Comparison of ENCODE assay signal across 25 cellular contexts in genomic region chr13:107234315-107234714, GRCh38.
DNase-seq lines count a peak whose midpoint lies in the region; TF ChIP-seq lines count a peak whose summit lies in the region.
"Had no signal": no experiment of that assay in that cellular context is flagged by ENCODE, and none has a peak within 500 bp of the region (broad histone marks: within the 10 kb centered on the region; RNA-seq: fewer than 3 reads in every experiment).

No MANE protein-coding gene starts in this region.

- H2AK5ac ChIP-seq in trophoblast cell (ENCODE audit: low read length) = no peak overlapping the region

- H3K79me1 ChIP-seq in trophoblast cell (ENCODE audit: low read length) = no peaks in the 10 kb centered on the region

- H3K36me3 ChIP-seq in MG63 (no peaks in the 10 kb centered on the region), OCI-LY3 (replicated peaks; ENCODE audit: low read depth, low read length) (no peaks in the 10 kb centered on the region), neural cell (ENCODE audit: insufficient read depth, low read length) (no peaks in the 10 kb centered on the region), stomach (no peaks in the 10 kb centered on the region), trophoblast cell (ENCODE audit: control insufficient read depth in 1 of 2, insufficient read depth in 2 of 2, low read length in 2 of 2) (no peaks in the 10 kb centered on the region)
- H3K36me3 ChIP-seq: cardiac muscle cell, left ventricle myocardium inferior, neutrophil, sigmoid colon, tibial nerve had no signal

- H2BK12ac ChIP-seq in trophoblast cell (ENCODE audit: low read length) = no peak overlapping the region

- no peak for DNase-seq in MG63
- peak; percentile 24 for DNase-seq in cerebellum (ENCODE audit: low spot score)
- no peak for DNase-seq in GF-D8 (lab: John Stamatoyannopoulos, UW)
- DNase-seq in DMS79 (lab: John Stamatoyannopoulos, UW) = no peak
- DNase-seq in stomach = no peak
- DNase-seq in trophoblast cell = no peak
- DNase-seq: activated CD4-positive, alpha-beta T cell treated with anti-CD3 and anti-CD28 coated beads, Interleukin-2, amount 50 U/mL, for 4 hours; activated CD8-positive, alpha-beta memory T cell treated with anti-CD3 and anti-CD28 coated beads, Interleukin-2, amount 50 U/mL, for 48 hours; activated naive CD4-positive, alpha-beta T cell treated with anti-CD3 and anti-CD28 coated beads, Interleukin-2, amount 10 ng/mL, durations not matched to agents 7 days and 5 days; endodermal cell; foreskin fibroblast; H7; left ventricle myocardium inferior; mesendoderm; NCI-H524; PC-9; sigmoid colon; stimulated activated CD4-positive, alpha-beta T cell treated with anti-CD3 and anti-CD28 coated beads, Interleukin-12 subunit alpha, Interleukin-12 subunit beta, amount 100 ng/mL, for 4 hours; stimulated activated CD4-positive, alpha-beta T cell treated with anti-CD3 and anti-CD28 coated beads, Interleukin-4, amount 100 ng/mL, for 24 hours; T-helper 17 cell had no signal

- no peaks in the 10 kb centered on the region for H3K27me3 ChIP-seq in MG63
- no peaks in the 10 kb centered on the region for H3K27me3 ChIP-seq in OCI-LY3 (ENCODE audit: low read depth, low read length)
- H3K27me3 ChIP-seq in neural cell (ENCODE audit: insufficient read depth, low read depth, low read length) = no peaks in the 10 kb centered on the region
- H3K27me3 ChIP-seq in stomach = peaks cover 0 to 6% (median 0%) of the 10 kb centered on the region in 3 donors
- no peaks in the 10 kb centered on the region for H3K27me3 ChIP-seq in trophoblast cell (ENCODE audit: insufficient read depth, low read length)
- H3K27me3 ChIP-seq: cardiac muscle cell, neutrophil, sigmoid colon, tibial nerve had no signal

- H2BK5ac ChIP-seq in trophoblast cell (ENCODE audit: low read depth, low read length, poor library complexity) = no peak overlapping the region

- 34 to 43% (median 40%) methylated on average over 9 of the region's 9 CpGs for WGBS in stomach, 5 donors
- no CpG with 5 or more reads among the region's 9 CpGs for WGBS in trophoblast cell (ENCODE audit: extremely low coverage, insufficient coverage, insufficient read length)

- H3K9me3 ChIP-seq in MG63 (no peaks in the 10 kb centered on the region), OCI-LY3 (ENCODE audit: insufficient read depth, low read length) (no peaks in the 10 kb centered on the region), neural cell (ENCODE audit: low read length) (no peaks in the 10 kb centered on the region), stomach (no peaks in the 10 kb centered on the region), trophoblast cell (ENCODE audit: insufficient read depth, low read depth, low read length) (no peaks in the 10 kb centered on the region)
- H3K9me3 ChIP-seq: left ventricle myocardium inferior, neutrophil, sigmoid colon, tibial nerve had no signal

- H3K23ac ChIP-seq in trophoblast cell (ENCODE audit: low read length) = no peak overlapping the region

- H3K4me3 ChIP-seq in MG63 = 0 out of 2 replicates have a peak overlapping the region, but pooled peaks have one; percentile 2
- H3K4me3 ChIP-seq in OCI-LY3 (ENCODE audit: low read length) = peak overlapping the region; percentile 41
- H3K4me3 ChIP-seq in neural cell (ENCODE audit: low read length) = peak overlapping the region; percentile 58
- H3K4me3 ChIP-seq in stomach = no peak overlapping the region
- H3K4me3 ChIP-seq in trophoblast cell (ENCODE audit: low read depth, low read length) = no peak overlapping the region
- H3K4me3 ChIP-seq: cardiac muscle cell, left ventricle myocardium inferior, PC-9, sigmoid colon, tibial nerve had no signal

- H3K9ac ChIP-seq in OCI-LY3 (ENCODE audit: low read length) (no peak overlapping the region), neural cell (ENCODE audit: low read length) (peak overlapping the region; percentile 69), trophoblast cell (ENCODE audit: low read length) (no peak overlapping the region)

- no peak overlapping the region for H4K8ac ChIP-seq in trophoblast cell (ENCODE audit: low read depth, low read length)

- H3K9me2 ChIP-seq in neural cell (ENCODE audit: insufficient read depth, low read length) = no peaks in the 10 kb centered on the region

- H4K91ac ChIP-seq in trophoblast cell (ENCODE audit: low read depth, low read length) = no peak overlapping the region

- TF ChIP-seq POLR2A in stomach (IDR thresholded peaks at IDR 0.05) = no peak

- H3K14ac ChIP-seq in trophoblast cell (ENCODE audit: low read length) = no peak overlapping the region

- no peaks in the 10 kb centered on the region for H3K79me2 ChIP-seq in OCI-LY3 (ENCODE audit: low read length)
- no peaks in the 10 kb centered on the region for H3K79me2 ChIP-seq in neural cell (replicated peaks; ENCODE audit: insufficient read depth, low read length)
- H3K79me2 ChIP-seq in trophoblast cell (ENCODE audit: control insufficient read depth, insufficient read depth, low read length, poor library complexity) = no peaks in the 10 kb centered on the region

- intact Hi-C loops in stomach (cut with DNase I; ENCODE audit: low total_unique reads) = no loop called here

- TF ChIP-seq RAD21 in neural cell (conservative IDR thresholded peaks at IDR 0.05) = no peak

- no peak for TF ChIP-seq CTCF in OCI-LY3 (IDR thresholded peaks at IDR 0.05; ENCODE audit: low read depth, low read length)
- no peak for TF ChIP-seq CTCF in neural cell (IDR thresholded peaks at IDR 0.05; ENCODE audit: poor library complexity, severe bottlenecking)
- no peak for TF ChIP-seq CTCF in stomach (IDR thresholded peaks at IDR 0.05)

- H3K4me2 ChIP-seq in OCI-LY3 (ENCODE audit: low read length) (peak overlapping the region; percentile 60), neural cell (ENCODE audit: low read length) (peak overlapping the region; percentile 49), trophoblast cell (ENCODE audit: low read length) (no peak overlapping the region)
- H3K4me2 ChIP-seq: PC-9 had no signal

- no peak overlapping the region for H2BK120ac ChIP-seq in trophoblast cell (ENCODE audit: insufficient read depth, low read length, poor library complexity)

- H2AFZ ChIP-seq in OCI-LY3 (ENCODE audit: low read depth, low read length) (peak overlapping the region; percentile 37), neural cell (ENCODE audit: low read depth, low read length) (peak overlapping the region; percentile 21), trophoblast cell (ENCODE audit: insufficient read depth, low read length, poor library complexity) (no peak overlapping the region)
- H2AFZ ChIP-seq: PC-9 had no signal

- 0 out of 2 replicates have a peak, but pooled peaks cover 3% of the 10 kb centered on the region for H3K4me1 ChIP-seq in OCI-LY3 (ENCODE audit: low read length)
- H3K4me1 ChIP-seq in stomach = no peaks in the 10 kb centered on the region
- H3K4me1 ChIP-seq in trophoblast cell (ENCODE audit: control insufficient read depth in 1 of 2, insufficient read depth in 2 of 2, low read length in 2 of 2) = no peaks in the 10 kb centered on the region
- H3K4me1 ChIP-seq: left ventricle myocardium inferior, sigmoid colon, tibial nerve had no signal

- TF ChIP-seq EP300 in neural cell (conservative IDR thresholded peaks at IDR 0.05; ENCODE audit: poor library complexity, severe bottlenecking) = no peak
- no peak for TF ChIP-seq EP300 in stomach (IDR thresholded peaks at IDR 0.05)

- H4K20me1 ChIP-seq in OCI-LY3 (ENCODE audit: insufficient read depth, low read length) = no peaks in the 10 kb centered on the region
- H4K20me1 ChIP-seq in neural cell (ENCODE audit: insufficient read depth) = no peaks in the 10 kb centered on the region

- no peak overlapping the region for H3K18ac ChIP-seq in trophoblast cell (ENCODE audit: low read length)

- H3K27ac ChIP-seq in OCI-LY3 (ENCODE audit: low read length) (no peak overlapping the region), neural cell (ENCODE audit: low read length) (peak overlapping the region; percentile 95), stomach (no peak overlapping the region), trophoblast cell (ENCODE audit: low read depth, low read length) (no peak overlapping the region)
- H3K27ac ChIP-seq: cardiac muscle cell, left ventricle myocardium inferior, neutrophil, PC-9, sigmoid colon, tibial nerve had no signal

- no peak overlapping the region for H4K12ac ChIP-seq in trophoblast cell (ENCODE audit: low read depth, low read length)

- H3K4ac ChIP-seq in trophoblast cell (ENCODE audit: low read depth, low read length) = no peak overlapping the region

- H3F3A ChIP-seq in neural cell (ENCODE audit: insufficient read depth, low read length, poor library complexity, severe bottlenecking) = peaks cover 4% of the 10 kb centered on the region

TF ChIP-seq in neural cell, 6 proteins besides CTCF, POLR2A, EP300 and RAD21:
- peak; percentile 12 for TF ChIP-seq REST (IDR thresholded peaks at IDR 0.05; ENCODE audit: borderline replicate concordance)
- TF ChIP-seq POLR2AphosphoS5 (IDR thresholded peaks at IDR 0.05) = no peak

Comparison
In these comparisons a context has a peak if more than half of its experiments do, and no peak if none do; other contexts are left out.
1. H3K4me3 ChIP-seq: peak in MG63 (single experiment), OCI-LY3 (single experiment) and neural cell (single experiment); none in stomach (0 of 4) and trophoblast cell (single experiment).